7 cellular contexts compared by ENCODE assay signal in genomic region chr4:94452476-94453300, GRCh38. TPM values are rescaled to one million over a fixed set of nuclear protein-coding genes. Genes with fewer than 3 reads are reported as not detected.
DNase-seq lines count a peak whose midpoint lies in the region; ATAC-seq and TF ChIP-seq lines count a peak whose summit lies in the region.

No MANE protein-coding gene starts in this region.

- H3K4me1 Mint-ChIP-seq in HFFc6 (ENCODE audit: low read depth) (peaks cover 67% of the 10 kb centered on the region), natural killer cell (peaks cover 24 to 28% of the 10 kb centered on the region in 2 donors)
- H3K4me1 Mint-ChIP-seq in activated T-helper 17 cell treated with anti-CD3 and anti-CD28 coated beads, Interleukin-2, amount 50 U/mL, for 72 hours, result peaks cover 14% of the 10 kb centered on the region

- peaks cover 21% of the 10 kb centered on the region for H3K36me3 Mint-ChIP-seq in HFFc6 (ENCODE audit: low read depth)
- H3K36me3 Mint-ChIP-seq in activated T-helper 17 cell treated with anti-CD3 and anti-CD28 coated beads, Interleukin-2, amount 50 U/mL, for 72 hours (ENCODE audit: low read depth), result peaks cover 16% of the 10 kb centered on the region
- no peaks in the 10 kb centered on the region for H3K36me3 Mint-ChIP-seq in natural killer cell

- peak; percentile 8 for ATAC-seq in activated T-helper 17 cell treated with anti-CD3 and anti-CD28 coated beads, Interleukin-2, amount 50 U/mL, for 72 hours (replicated peaks)
- no peak for ATAC-seq in natural killer cell

- DNase-seq in GM10266 (ENCODE audit: extremely low spot score) (peak; percentile 19), HFFc6 (peak; percentile 77), NCI-H69 (lab: John Stamatoyannopoulos, UW) (peak; percentile 68), foreskin fibroblast (peak; percentile 82 to 93), natural killer cell (no peak)

- WGBS in urinary bladder, result 2% methylated on average over 25 of the region's 25 CpGs

- peak overlapping the region; percentile 93 for H3K27ac Mint-ChIP-seq in HFFc6
- H3K27ac Mint-ChIP-seq in activated T-helper 17 cell treated with anti-CD3 and anti-CD28 coated beads, Interleukin-2, amount 50 U/mL, for 72 hours, result peak overlapping the region; percentile 27
- H3K27ac Mint-ChIP-seq in natural killer cell, result peak overlapping the region; percentile 0 to 87

- H3K36me3 ChIP-seq in urinary bladder (ENCODE audit: insufficient read depth), result no peaks in the 10 kb centered on the region

- H3K4me3 Mint-ChIP-seq in HFFc6, result peak overlapping the region; percentile 95
- H3K4me3 Mint-ChIP-seq in activated T-helper 17 cell treated with anti-CD3 and anti-CD28 coated beads, Interleukin-2, amount 50 U/mL, for 72 hours, result peak overlapping the region; percentile 83
- H3K4me3 Mint-ChIP-seq in natural killer cell, result peak overlapping the region; percentile 91

- TF ChIP-seq CTCF in GM10266 (IDR thresholded peaks at IDR 0.05; ENCODE audit: control insufficient read depth, insufficient read depth, low read depth, missing control alignments) (no peak), HFFc6 (IDR thresholded peaks at IDR 0.05) (no peak), foreskin fibroblast (IDR thresholded peaks at IDR 0.05; ENCODE audit: low read depth, low read length) (no peak), natural killer cell (IDR thresholded peaks at IDR 0.05) (no peak)

- intact Hi-C loops in natural killer cell (cut with micrococcal nuclease), result loop anchor here (5.0 kb wide), 1 partner anchor 245 kb away; the partner anchor contains the start of gene SMARCAD1

- peak overlapping the region; percentile 68 to 89 for H3K4me3 ChIP-seq in foreskin fibroblast (ENCODE audit: low read depth in 1 of 2, low read length in 2 of 2)
- H3K4me3 ChIP-seq in urinary bladder (ENCODE audit: low read depth, low read length), result peak overlapping the region; percentile 99

- peak overlapping the region; percentile 100 for H3K27ac ChIP-seq in urinary bladder (ENCODE audit: low read depth)

- H3K27me3 Mint-ChIP-seq in HFFc6 (ENCODE audit: insufficient read depth) (no peaks in the 10 kb centered on the region), natural killer cell (ENCODE audit: low read depth in 2 of 2) (peaks cover 4 to 16% of the 10 kb centered on the region in 2 donors)
- H3K27me3 Mint-ChIP-seq in activated T-helper 17 cell treated with anti-CD3 and anti-CD28 coated beads, Interleukin-2, amount 50 U/mL, for 72 hours, result peaks cover 10% of the 10 kb centered on the region

- no peaks in the 10 kb centered on the region for H3K4me1 ChIP-seq in urinary bladder (ENCODE audit: insufficient read depth)

- H3K9me3 Mint-ChIP-seq in HFFc6 (no peaks in the 10 kb centered on the region), natural killer cell (no peaks in the 10 kb centered on the region)
- H3K9me3 Mint-ChIP-seq in activated T-helper 17 cell treated with anti-CD3 and anti-CD28 coated beads, Interleukin-2, amount 50 U/mL, for 72 hours, result no peaks in the 10 kb centered on the region

RNA-seq across cellular contexts. Expression of gene PDLIM5, which starts 0.9 kb away (rescaled TPM):
- total RNA-seq in HFFc6 (2021; fragmentation: NEBNext Ultra II Directional; extraction: Animal tissue kit (Norgen Biotek cat#: 25700)), result 100 to 1,000 TPM; 152 to 240 (median 171) TPM
- 10 to 100 TPM; 16.3 to 22.7 TPM for total RNA-seq in activated T-helper 17 cell treated with anti-CD3 and anti-CD28 coated beads, Interleukin-2, amount 50 U/mL, for 72 hours
- total RNA-seq in natural killer cell, result 10 to 100 TPM; 41.8 to 94.8 (median 50.5) TPM
- 243 TPM for total RNA-seq in urinary bladder
- 60.8 TPM for polyA plus RNA-seq in urinary bladder

Comparison
In these comparisons a context has a peak if more than half of its experiments do, and no peak if none do; other contexts are left out.
1. H3K27ac Mint-ChIP-seq: peak in every context shown above with its lines; median percentile 93 in HFFc6; 44 in natural killer cell; 27 in activated T-helper 17 cell treated with anti-CD3 and anti-CD28 coated beads, Interleukin-2, amount 50 U/mL, for 72 hours.